In the genomic region with DNA sequence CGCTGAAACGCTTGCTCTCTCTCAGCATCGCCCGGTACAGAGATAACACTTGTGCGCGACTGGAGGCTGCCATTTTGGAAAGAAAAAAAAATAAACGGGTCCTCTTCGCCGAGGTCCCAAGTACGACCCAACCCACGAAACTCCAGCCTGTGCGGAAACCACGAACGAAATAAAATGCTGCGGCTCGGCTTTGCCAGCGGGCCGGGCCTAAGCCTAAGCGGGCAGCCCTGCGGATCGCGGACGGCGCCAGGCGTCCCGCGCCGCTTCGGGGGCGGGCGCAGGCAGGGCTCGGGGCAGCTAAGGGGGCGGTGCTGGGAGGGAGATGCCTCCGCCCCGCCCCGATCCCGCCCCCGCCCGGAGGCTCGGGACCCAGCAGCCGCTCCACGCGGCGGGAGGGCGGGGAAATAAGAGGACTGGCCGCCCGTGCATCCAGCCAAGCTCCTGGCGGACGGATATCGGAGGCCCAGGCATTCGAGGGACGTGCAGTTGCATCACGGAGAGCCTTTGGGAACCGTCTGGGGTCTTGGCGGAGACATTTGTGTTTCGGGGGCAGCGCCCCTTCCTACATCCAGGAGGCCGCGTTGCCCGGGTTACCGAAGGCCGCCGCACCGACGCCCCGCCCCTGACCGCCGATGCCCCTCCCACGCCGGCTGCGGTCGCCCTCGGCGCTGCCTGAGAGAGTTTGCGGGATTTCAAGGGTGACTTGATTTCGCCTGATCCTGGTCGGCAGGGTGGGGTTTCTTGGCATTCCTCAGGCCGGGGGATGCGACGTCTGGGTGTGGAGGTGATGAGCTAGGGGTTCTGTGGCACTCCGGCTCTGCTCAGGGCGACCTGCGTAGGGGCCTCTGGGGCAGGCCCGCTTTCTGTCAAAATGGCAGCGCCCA, we compare ENCODE assay signal across 1 cellular context.
TF ChIP-seq lines count a peak whose summit lies in the region.

A gene (plus strand): TSS at position 853 of the 884 bp plus-strand sequence.
A gene (minus strand): TSS at position 290 of the 884 bp plus-strand sequence. CDS start 217 bp downstream, at position 73.

TF ChIP-seq in HepG2, 621 proteins besides CTCF, POLR2A, EP300 and RAD21 (continued from another document and continues in another):
- TF ChIP-seq, protein P1, sequence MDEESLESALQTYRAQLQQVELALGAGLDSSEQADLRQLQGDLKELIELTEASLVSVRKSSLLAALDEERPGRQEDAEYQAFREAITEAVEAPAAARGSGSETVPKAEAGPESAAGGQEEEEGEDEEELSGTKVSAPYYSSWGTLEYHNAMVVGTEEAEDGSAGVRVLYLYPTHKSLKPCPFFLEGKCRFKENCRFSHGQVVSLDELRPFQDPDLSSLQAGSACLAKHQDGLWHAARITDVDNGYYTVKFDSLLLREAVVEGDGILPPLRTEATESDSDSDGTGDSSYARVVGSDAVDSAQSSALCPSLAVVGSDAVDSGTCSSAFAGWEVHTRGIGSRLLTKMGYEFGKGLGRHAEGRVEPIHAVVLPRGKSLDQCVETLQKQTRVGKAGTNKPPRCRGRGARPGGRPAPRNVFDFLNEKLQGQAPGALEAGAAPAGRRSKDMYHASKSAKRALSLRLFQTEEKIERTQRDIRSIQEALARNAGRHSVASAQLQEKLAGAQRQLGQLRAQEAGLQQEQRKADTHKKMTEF (CRISPR knock-in tag; IDR thresholded peaks at IDR 0.05): peak; percentile 86
- TF ChIP-seq BCL6 (CRISPR knock-in tag; IDR thresholded peaks at IDR 0.05): 0 out of 2 replicates have a peak, but pooled peaks have one; percentile 40
- TF ChIP-seq, protein P2, sequence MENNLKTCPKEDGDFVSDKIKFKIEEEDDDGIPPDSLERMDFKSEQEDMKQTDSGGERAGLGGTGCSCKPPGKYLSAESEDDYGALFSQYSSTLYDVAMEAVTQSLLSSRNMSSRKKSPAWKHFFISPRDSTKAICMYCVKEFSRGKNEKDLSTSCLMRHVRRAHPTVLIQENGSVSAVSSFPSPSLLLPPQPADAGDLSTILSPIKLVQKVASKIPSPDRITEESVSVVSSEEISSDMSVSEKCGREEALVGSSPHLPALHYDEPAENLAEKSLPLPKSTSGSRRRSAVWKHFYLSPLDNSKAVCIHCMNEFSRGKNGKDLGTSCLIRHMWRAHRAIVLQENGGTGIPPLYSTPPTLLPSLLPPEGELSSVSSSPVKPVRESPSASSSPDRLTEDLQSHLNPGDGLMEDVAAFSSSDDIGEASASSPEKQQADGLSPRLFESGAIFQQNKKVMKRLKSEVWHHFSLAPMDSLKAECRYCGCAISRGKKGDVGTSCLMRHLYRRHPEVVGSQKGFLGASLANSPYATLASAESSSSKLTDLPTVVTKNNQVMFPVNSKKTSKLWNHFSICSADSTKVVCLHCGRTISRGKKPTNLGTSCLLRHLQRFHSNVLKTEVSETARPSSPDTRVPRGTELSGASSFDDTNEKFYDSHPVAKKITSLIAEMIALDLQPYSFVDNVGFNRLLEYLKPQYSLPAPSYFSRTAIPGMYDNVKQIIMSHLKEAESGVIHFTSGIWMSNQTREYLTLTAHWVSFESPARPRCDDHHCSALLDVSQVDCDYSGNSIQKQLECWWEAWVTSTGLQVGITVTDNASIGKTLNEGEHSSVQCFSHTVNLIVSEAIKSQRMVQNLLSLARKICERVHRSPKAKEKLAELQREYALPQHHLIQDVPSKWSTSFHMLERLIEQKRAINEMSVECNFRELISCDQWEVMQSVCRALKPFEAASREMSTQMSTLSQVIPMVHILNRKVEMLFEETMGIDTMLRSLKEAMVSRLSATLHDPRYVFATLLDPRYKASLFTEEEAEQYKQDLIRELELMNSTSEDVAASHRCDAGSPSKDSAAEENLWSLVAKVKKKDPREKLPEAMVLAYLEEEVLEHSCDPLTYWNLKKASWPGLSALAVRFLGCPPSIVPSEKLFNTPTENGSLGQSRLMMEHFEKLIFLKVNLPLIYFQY (CRISPR knock-in tag; IDR thresholded peaks at IDR 0.05; ENCODE audit: borderline replicate concordance): peak; percentile 22; the same call in 1 of the 2 replicates
- peak; percentile 44; the same call in 1 of the 2 replicates for TF ChIP-seq MED1 (CRISPR knock-in tag; IDR thresholded peaks at IDR 0.05)
- TF ChIP-seq TAF15 (IDR thresholded peaks at IDR 0.05; ENCODE audit: low read depth, low read length, poor library complexity, severe bottlenecking): peak; percentile 77
- peak; percentile 97 for TF ChIP-seq PHF8 (CRISPR knock-in tag; IDR thresholded peaks at IDR 0.05)
- TF ChIP-seq, protein P3, sequence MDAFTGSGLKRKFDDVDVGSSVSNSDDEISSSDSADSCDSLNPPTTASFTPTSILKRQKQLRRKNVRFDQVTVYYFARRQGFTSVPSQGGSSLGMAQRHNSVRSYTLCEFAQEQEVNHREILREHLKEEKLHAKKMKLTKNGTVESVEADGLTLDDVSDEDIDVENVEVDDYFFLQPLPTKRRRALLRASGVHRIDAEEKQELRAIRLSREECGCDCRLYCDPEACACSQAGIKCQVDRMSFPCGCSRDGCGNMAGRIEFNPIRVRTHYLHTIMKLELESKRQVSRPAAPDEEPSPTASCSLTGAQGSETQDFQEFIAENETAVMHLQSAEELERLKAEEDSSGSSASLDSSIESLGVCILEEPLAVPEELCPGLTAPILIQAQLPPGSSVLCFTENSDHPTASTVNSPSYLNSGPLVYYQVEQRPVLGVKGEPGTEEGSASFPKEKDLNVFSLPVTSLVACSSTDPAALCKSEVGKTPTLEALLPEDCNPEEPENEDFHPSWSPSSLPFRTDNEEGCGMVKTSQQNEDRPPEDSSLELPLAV (CRISPR knock-in tag; conservative IDR thresholded peaks at IDR 0.05; ENCODE audit: low read depth): no peak
- TF ChIP-seq FOXM1 (CRISPR knock-in tag; IDR thresholded peaks at IDR 0.05): no peak
- TF ChIP-seq, protein P4, sequence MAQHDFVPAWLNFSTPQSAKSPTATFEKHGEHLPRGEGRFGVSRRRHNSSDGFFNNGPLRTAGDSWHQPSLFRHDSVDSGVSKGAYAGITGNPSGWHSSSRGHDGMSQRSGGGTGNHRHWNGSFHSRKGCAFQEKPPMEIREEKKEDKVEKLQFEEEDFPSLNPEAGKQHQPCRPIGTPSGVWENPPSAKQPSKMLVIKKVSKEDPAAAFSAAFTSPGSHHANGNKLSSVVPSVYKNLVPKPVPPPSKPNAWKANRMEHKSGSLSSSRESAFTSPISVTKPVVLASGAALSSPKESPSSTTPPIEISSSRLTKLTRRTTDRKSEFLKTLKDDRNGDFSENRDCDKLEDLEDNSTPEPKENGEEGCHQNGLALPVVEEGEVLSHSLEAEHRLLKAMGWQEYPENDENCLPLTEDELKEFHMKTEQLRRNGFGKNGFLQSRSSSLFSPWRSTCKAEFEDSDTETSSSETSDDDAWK (CRISPR knock-in tag; IDR thresholded peaks at IDR 0.05): no peak
- TF ChIP-seq KDM4B (CRISPR knock-in tag; IDR thresholded peaks at IDR 0.05): no peak; the same call in 1 of the 2 replicates
- no peak for TF ChIP-seq ZNF562 (CRISPR knock-in tag; IDR thresholded peaks at IDR 0.05; ENCODE audit: borderline replicate concordance)
- TF ChIP-seq ZNF550 (CRISPR knock-in tag; IDR thresholded peaks at IDR 0.05; ENCODE audit: borderline replicate concordance): no peak
- TF ChIP-seq, protein P5, sequence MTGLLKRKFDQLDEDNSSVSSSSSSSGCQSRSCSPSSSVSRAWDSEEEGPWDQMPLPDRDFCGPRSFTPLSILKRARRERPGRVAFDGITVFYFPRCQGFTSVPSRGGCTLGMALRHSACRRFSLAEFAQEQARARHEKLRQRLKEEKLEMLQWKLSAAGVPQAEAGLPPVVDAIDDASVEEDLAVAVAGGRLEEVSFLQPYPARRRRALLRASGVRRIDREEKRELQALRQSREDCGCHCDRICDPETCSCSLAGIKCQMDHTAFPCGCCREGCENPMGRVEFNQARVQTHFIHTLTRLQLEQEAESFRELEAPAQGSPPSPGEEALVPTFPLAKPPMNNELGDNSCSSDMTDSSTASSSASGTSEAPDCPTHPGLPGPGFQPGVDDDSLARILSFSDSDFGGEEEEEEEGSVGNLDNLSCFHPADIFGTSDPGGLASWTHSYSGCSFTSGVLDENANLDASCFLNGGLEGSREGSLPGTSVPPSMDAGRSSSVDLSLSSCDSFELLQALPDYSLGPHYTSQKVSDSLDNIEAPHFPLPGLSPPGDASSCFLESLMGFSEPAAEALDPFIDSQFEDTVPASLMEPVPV (CRISPR knock-in tag; IDR thresholded peaks at IDR 0.05): no peak; the same call in 1 of the 2 replicates
- no peak; the same call in 1 of the 2 replicates for TF ChIP-seq NCOA1 (CRISPR knock-in tag; IDR thresholded peaks at IDR 0.05)
- TF ChIP-seq CHD4 (IDR thresholded peaks at IDR 0.05; ENCODE audit: borderline replicate concordance, low read length): no peak
- TF ChIP-seq RAD51 (IDR thresholded peaks at IDR 0.05; ENCODE audit: borderline replicate concordance): no peak
- TF ChIP-seq PAX8 (CRISPR knock-in tag; IDR thresholded peaks at IDR 0.05; ENCODE audit: borderline replicate concordance): peak; percentile 17; the same call in 1 of the 2 replicates
- TF ChIP-seq ZNF501 (CRISPR knock-in tag; IDR thresholded peaks at IDR 0.05): peak; percentile 79
- TF ChIP-seq MIXL1 (CRISPR knock-in tag; IDR thresholded peaks at IDR 0.05): no peak; the same call in 1 of the 2 replicates
- TF ChIP-seq ELF4 (CRISPR knock-in tag; IDR thresholded peaks at IDR 0.05; ENCODE audit: borderline replicate concordance): no peak
- TF ChIP-seq MAZ (IDR thresholded peaks at IDR 0.05; ENCODE audit: borderline replicate concordance, low read depth, low read length): peak; percentile 87
- peak; percentile 90 for TF ChIP-seq MAZ (CRISPR knock-in tag; IDR thresholded peaks at IDR 0.05; ENCODE audit: low read depth)
- TF ChIP-seq, protein P6, sequence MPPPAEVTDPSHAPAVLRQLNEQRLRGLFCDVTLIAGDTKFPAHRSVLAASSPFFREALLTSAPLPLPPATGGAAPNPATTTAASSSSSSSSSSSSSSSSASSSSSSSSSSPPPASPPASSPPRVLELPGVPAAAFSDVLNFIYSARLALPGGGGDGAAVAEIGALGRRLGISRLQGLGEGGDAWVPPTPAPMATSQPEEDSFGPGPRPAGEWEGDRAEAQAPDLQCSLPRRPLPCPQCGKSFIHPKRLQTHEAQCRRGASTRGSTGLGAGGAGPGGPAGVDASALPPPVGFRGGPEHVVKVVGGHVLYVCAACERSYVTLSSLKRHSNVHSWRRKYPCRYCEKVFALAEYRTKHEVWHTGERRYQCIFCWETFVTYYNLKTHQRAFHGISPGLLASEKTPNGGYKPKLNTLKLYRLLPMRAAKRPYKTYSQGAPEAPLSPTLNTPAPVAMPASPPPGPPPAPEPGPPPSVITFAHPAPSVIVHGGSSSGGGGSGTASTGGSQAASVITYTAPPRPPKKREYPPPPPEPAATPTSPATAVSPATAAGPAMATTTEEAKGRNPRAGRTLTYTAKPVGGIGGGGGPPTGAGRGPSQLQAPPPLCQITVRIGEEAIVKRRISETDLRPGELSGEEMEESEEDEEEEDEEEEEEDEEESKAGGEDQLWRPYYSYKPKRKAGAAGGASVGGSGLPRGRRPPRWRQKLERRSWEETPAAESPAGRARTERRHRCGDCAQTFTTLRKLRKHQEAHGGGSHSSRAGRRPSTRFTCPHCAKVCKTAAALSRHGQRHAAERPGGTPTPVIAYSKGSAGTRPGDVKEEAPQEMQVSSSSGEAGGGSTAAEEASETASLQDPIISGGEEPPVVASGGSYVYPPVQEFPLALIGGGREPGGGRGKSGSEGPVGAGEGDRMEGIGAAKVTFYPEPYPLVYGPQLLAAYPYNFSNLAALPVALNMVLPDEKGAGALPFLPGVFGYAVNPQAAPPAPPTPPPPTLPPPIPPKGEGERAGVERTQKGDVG (CRISPR knock-in tag; IDR thresholded peaks at IDR 0.05; ENCODE audit: borderline replicate concordance): no peak
- TF ChIP-seq ZNF615 (CRISPR knock-in tag; IDR thresholded peaks at IDR 0.05; ENCODE audit: borderline replicate concordance): no peak
- TF ChIP-seq RNF2 (conservative IDR thresholded peaks at IDR 0.05; ENCODE audit: low read depth): no peak
- TF ChIP-seq, protein P7, sequence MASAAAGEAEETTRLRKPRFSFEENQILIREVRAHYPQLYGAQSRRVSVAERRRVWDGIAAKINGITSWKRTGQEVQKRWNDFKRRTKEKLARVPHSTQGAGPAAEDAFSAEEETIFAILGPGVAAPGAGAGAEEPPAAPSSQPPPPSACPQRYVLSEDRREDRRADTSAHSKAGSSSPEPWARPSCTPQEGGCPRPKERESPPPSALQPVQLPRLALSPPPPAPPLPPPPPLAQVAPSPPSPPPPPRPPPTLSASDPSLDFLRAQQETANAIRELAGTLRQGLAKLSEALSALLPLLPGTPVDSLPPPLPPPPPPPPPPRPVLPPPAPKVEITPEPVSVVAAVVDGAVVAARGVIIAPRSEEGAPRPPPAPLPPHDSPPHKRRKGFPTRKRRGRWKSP (CRISPR knock-in tag; IDR thresholded peaks at IDR 0.05): peak; percentile 73
- no peak for TF ChIP-seq TBL1XR1 (IDR thresholded peaks at IDR 0.05; ENCODE audit: borderline replicate concordance, low read length, partially characterized antibody)
- TF ChIP-seq ZNF274 (CRISPR knock-in tag; IDR thresholded peaks at IDR 0.05): peak; percentile 64; the same call in 1 of the 2 replicates
- TF ChIP-seq FOXA1 (IDR thresholded peaks at IDR 0.05): no peak
- no peak for TF ChIP-seq FOXA1 (CRISPR knock-in tag; IDR thresholded peaks at IDR 0.05)
- TF ChIP-seq ZNF333 (CRISPR knock-in tag; IDR thresholded peaks at IDR 0.05; ENCODE audit: borderline replicate concordance): no peak; the same call in 1 of the 2 replicates
- no peak for TF ChIP-seq ZNF235 (CRISPR knock-in tag; IDR thresholded peaks at IDR 0.05; ENCODE audit: borderline replicate concordance)
- TF ChIP-seq, protein P8, sequence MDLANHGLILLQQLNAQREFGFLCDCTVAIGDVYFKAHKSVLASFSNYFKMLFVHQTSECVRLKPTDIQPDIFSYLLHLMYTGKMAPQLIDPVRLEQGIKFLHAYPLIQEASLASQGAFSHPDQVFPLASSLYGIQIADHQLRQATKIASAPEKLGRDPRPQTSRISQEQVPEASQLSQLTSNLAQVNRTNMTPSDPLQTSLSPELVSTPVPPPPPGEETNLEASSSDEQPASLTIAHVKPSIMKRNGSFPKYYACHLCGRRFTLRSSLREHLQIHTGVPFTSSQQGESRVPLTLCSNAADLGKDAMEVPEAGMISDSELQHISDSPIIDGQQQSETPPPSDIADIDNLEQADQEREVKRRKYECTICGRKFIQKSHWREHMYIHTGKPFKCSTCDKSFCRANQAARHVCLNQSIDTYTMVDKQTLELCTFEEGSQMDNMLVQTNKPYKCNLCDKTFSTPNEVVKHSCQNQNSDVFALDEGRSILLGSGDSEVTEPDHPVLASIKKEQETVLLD (CRISPR knock-in tag; IDR thresholded peaks at IDR 0.05; ENCODE audit: low read depth): 0 out of 2 replicates have a peak, but pooled peaks have one; percentile 37
- TF ChIP-seq ZNF343 (CRISPR knock-in tag; IDR thresholded peaks at IDR 0.05): no peak; the same call in 1 of the 2 replicates
- TF ChIP-seq ZNF451 (CRISPR knock-in tag; IDR thresholded peaks at IDR 0.05): no peak
- no peak for TF ChIP-seq CCAR2 (optimal IDR thresholded peaks at IDR 0.05; ENCODE audit: low read depth, low read length)
